Comparison of ENCODE assay signal across 1 cellular context in the genomic region with DNA sequence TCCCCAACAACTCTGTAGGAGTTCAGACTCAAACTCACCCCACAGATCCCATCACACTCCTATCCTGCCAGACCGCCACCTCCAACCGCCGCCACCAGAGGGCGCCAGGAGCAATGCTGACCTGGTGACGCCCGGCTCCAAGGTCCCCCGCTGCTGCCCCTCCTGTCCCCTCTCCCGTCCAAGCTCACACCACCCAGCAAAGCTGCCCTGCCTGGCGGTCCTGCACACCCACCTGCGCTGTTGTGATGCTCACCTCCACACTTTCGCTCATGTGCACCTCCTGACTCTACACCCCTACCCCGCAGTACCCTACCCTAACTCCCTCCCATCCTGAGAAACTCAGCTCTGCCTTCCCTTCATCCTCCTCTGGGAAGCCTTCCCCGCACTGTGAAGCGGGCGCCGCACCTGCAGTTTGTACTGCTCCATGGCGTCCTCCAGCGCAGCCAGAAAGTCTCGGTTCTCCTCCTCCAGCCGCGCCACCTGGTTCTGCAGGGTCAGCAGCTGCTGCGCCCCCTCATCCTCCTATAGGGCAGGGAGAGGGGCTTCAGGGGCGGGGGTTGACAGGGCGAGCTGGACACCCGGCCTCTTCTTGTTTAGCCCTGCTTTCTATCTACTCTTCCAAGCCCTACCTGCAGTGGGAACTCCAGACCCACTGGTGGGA.
TF ChIP-seq lines count a peak whose summit lies in the region.

No MANE protein-coding gene starts in this region.

TF ChIP-seq in liver, 16 proteins besides CTCF, POLR2A, EP300 and RAD21 (continued from another document):
- TF ChIP-seq SP1 (IDR thresholded peaks at IDR 0.05) = no peak
